In the genomic region with DNA sequence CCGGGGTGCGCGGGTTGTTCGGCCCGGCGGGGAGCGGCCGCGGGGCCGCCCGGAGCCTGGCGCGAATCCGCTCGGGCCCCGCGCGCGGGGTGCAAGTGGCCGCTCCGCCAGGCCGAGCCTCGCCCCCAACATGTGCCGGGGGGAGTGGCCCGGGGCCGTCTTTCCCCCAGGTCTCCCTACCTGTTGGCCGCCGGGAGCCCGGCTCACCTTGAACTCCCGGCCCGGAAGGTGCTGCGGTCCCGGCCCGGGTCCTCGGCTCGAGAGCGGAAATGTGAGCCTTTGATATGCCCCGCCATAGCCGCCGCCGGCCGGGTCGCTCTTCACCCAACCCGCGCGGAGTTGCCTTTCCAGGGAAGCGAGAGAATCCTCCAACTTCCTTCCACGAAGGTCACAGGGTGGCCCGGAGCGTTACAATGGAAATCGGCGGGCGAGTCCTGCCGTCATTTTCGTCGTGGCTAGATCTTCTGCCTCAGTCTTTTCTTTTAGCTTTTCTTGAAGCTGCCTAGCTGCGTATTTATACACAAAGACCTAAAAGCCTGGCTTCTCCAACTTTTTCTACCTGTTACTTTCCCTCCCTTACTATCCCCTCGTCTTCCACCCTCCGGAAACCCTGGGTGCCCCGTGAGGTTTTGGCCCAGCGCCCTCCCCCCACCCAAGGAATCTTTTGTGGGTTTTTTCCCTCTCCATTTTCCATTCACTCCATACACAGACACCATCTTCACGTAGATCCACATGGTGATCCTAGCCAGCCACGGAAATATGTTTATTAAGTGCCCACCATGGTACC, we compare ENCODE assay signal across 1 cellular context.
TF ChIP-seq lines count a peak whose summit lies in the region.

No MANE protein-coding gene starts in this region.

TF ChIP-seq in HepG2, 621 proteins besides CTCF, POLR2A, EP300 and RAD21 (continued from another document):
- TF ChIP-seq ZNF276 (CRISPR knock-in tag; IDR thresholded peaks at IDR 0.05; ENCODE audit: low read depth) (no peak), MXD3 (CRISPR knock-in tag; IDR thresholded peaks at IDR 0.05) (no peak), ZNF709 (CRISPR knock-in tag; IDR thresholded peaks at IDR 0.05) (no peak), CBX5 (CRISPR knock-in tag; IDR thresholded peaks at IDR 0.05; ENCODE audit: borderline replicate concordance) (no peak), HOXA9 (CRISPR knock-in tag; IDR thresholded peaks at IDR 0.05; ENCODE audit: borderline replicate concordance) (no peak), ZFX (CRISPR knock-in tag; IDR thresholded peaks at IDR 0.05; ENCODE audit: low read depth) (no peak), ISL2 (CRISPR knock-in tag; IDR thresholded peaks at IDR 0.05) (no peak), HMG20B (CRISPR knock-in tag; conservative IDR thresholded peaks at IDR 0.05) (no peak), SPEN (CRISPR knock-in tag; IDR thresholded peaks at IDR 0.05; ENCODE audit: low read depth) (no peak), MED1 (CRISPR knock-in tag; IDR thresholded peaks at IDR 0.05) (no peak), KLF16 (CRISPR knock-in tag; IDR thresholded peaks at IDR 0.05) (no peak), ZNF432 (CRISPR knock-in tag; IDR thresholded peaks at IDR 0.05; ENCODE audit: borderline replicate concordance) (no peak), TCF7 (IDR thresholded peaks at IDR 0.05; ENCODE audit: low read depth) (peak; percentile 61; the same call in 1 of the 2 replicates), MZF1 (CRISPR knock-in tag; IDR thresholded peaks at IDR 0.05; ENCODE audit: borderline replicate concordance) (no peak), DR1 (CRISPR knock-in tag; IDR thresholded peaks at IDR 0.05) (no peak)
- TF ChIP-seq, protein P1, sequence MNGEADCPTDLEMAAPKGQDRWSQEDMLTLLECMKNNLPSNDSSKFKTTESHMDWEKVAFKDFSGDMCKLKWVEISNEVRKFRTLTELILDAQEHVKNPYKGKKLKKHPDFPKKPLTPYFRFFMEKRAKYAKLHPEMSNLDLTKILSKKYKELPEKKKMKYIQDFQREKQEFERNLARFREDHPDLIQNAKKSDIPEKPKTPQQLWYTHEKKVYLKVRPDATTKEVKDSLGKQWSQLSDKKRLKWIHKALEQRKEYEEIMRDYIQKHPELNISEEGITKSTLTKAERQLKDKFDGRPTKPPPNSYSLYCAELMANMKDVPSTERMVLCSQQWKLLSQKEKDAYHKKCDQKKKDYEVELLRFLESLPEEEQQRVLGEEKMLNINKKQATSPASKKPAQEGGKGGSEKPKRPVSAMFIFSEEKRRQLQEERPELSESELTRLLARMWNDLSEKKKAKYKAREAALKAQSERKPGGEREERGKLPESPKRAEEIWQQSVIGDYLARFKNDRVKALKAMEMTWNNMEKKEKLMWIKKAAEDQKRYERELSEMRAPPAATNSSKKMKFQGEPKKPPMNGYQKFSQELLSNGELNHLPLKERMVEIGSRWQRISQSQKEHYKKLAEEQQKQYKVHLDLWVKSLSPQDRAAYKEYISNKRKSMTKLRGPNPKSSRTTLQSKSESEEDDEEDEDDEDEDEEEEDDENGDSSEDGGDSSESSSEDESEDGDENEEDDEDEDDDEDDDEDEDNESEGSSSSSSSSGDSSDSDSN (CRISPR knock-in tag; IDR thresholded peaks at IDR 0.05): peak; percentile 37
- TF ChIP-seq, protein P2, sequence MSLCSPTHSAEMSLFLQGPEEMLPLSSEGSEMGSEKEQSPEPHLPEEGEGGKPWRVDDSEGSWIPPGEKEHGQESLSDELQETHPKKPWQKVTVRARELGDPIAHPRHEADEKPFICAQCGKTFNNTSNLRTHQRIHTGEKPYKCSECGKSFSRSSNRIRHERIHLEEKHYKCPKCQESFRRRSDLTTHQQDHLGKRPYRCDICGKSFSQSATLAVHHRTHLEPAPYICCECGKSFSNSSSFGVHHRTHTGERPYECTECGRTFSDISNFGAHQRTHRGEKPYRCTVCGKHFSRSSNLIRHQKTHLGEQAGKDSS (CRISPR knock-in tag; IDR thresholded peaks at IDR 0.05; ENCODE audit: borderline replicate concordance, low read depth): no peak
